In the genomic region with DNA sequence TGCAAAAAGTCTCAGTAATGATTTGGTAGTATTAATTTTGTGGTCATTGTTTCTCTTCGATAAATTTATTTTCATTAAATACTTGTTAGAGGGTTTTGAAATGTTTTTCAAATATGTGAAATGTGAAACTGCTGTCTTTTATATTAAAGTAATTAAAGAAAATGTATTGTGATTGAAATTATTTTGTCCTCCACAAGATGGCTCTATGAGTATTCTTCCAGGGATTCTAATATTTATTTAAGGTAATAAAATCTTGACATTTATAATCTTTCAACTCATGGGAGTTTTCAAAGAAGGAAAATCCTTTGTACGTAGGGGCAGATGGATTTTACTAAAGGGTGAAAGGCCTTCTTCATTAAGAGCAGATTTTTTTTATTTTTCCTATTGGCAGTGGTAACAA, we compare ENCODE assay signal across 21 cellular contexts. TPM values are rescaled to one million over a fixed set of nuclear protein-coding genes. Genes with fewer than 3 reads are reported as not detected.
DNase-seq lines count a peak whose midpoint lies in the region; ATAC-seq, FAIRE-seq and TF ChIP-seq lines count a peak whose summit lies in the region.
"Had no signal": no experiment of that assay in that cellular context is flagged by ENCODE, and none has a peak within 500 bp of the region (broad histone marks: within the 10 kb centered on the region; RNA-seq: fewer than 3 reads in every experiment).

No MANE protein-coding gene starts in this region.

- H3K27me3 Mint-ChIP-seq in activated CD4-positive, alpha-beta T cell treated with anti-CD3 and anti-CD28 coated beads, Interleukin-2, amount 10 ng/mL, durations not matched to agents 7 days and 5 days = no peaks in the 10 kb centered on the region
- H3K27me3 Mint-ChIP-seq: activated CD4-positive, alpha-beta memory T cell treated with anti-CD3 and anti-CD28 coated beads, Interleukin-2, amount 10 ng/mL, durations not matched to agents 7 days and 5 days; central memory CD8-positive, alpha-beta T cell; IgD-negative memory B cell had no signal

- H3K9me3 Mint-ChIP-seq in activated CD4-positive, alpha-beta T cell treated with anti-CD3 and anti-CD28 coated beads, Interleukin-2, amount 10 ng/mL, durations not matched to agents 7 days and 5 days = no peaks in the 10 kb centered on the region
- H3K9me3 Mint-ChIP-seq: activated CD4-positive, alpha-beta memory T cell treated with anti-CD3 and anti-CD28 coated beads, Interleukin-2, amount 10 ng/mL, durations not matched to agents 7 days and 5 days; central memory CD8-positive, alpha-beta T cell; IgD-negative memory B cell had no signal

- ATAC-seq in left ventricle myocardium superior = no peak
- ATAC-seq: left colon, upper lobe of right lung had no signal

- WGBS in hepatocyte (ENCODE audit: low lambda C conversion rate, missing lambda C conversion rate) = 75% methylated on average over 2 of the region's 2 CpGs

- H2AFZ ChIP-seq in hepatocyte = no peak overlapping the region

- no peak for DNase-seq in cardiac muscle cell (ENCODE audit: low read depth in 1 of 2, low spot score in 1 of 2)
- no peak for DNase-seq in left ventricle myocardium superior
- DNase-seq in hepatocyte (ENCODE audit: low spot score) = no peak
- DNase-seq in uterus = no peak
- no peak for DNase-seq in HUDEP-2 (lab: John Stamatoyannopoulos, UW; ENCODE audit: unreplicated experiment in 76 of 76)
- DNase-seq in activated naive CD4-positive, alpha-beta T cell treated with anti-CD3 and anti-CD28 coated beads, Interleukin-2, amount 50 U/mL, for 16 hours = no peak
- no peak for DNase-seq in activated CD4-positive, alpha-beta T cell treated with anti-CD3 and anti-CD28 coated beads, Interleukin-2, amount 10 ng/mL, durations not matched to agents 7 days and 5 days
- DNase-seq: activated CD4-positive, alpha-beta memory T cell treated with anti-CD3 and anti-CD28 coated beads, Interleukin-2, amount 10 ng/mL, durations not matched to agents 7 days and 5 days; activated T-cell treated with anti-CD3 and anti-CD28 coated beads for 4 hours; amniotic stem cell; left colon; NCI-H1436 treated with DMSO at 0.1 percent for 48 hours; NCI-H526 treated with DMSO at 0.1 percent for 48 hours; stimulated activated CD4-positive, alpha-beta T cell treated with anti-CD3 and anti-CD28 coated beads, Interleukin-12 subunit alpha, Interleukin-12 subunit beta, amount 100 ng/mL, for 4 hours; upper lobe of right lung had no signal

- no peak overlapping the region for H3K4me2 ChIP-seq in hepatocyte

- no peaks in the 10 kb centered on the region for H3K79me2 ChIP-seq in hepatocyte

- H4K20me1 ChIP-seq in hepatocyte (ENCODE audit: insufficient read depth, poor library complexity, severe bottlenecking) = no peaks in the 10 kb centered on the region

- TF ChIP-seq CTCF in cardiac muscle cell (IDR thresholded peaks at IDR 0.05; ENCODE audit: low read depth, low read length) (peak; percentile 13), hepatocyte (IDR thresholded peaks at IDR 0.05; ENCODE audit: poor library complexity) (peak; percentile 54), uterus (IDR thresholded peaks at IDR 0.05) (peak in 3 of 4 experiments; percentile 14 to 41 (median 40))

- H3K9me3 ChIP-seq in cardiac muscle cell (ENCODE audit: low read depth) (no peaks in the 10 kb centered on the region), hepatocyte (ENCODE audit: low read depth) (no peaks in the 10 kb centered on the region), uterus (no peaks in the 10 kb centered on the region)
- H3K9me3 ChIP-seq: neutrophil, right atrium auricular region, upper lobe of right lung had no signal

- no peak overlapping the region for H3K4me3 Mint-ChIP-seq in activated CD4-positive, alpha-beta T cell treated with anti-CD3 and anti-CD28 coated beads, Interleukin-2, amount 10 ng/mL, durations not matched to agents 7 days and 5 days
- H3K4me3 Mint-ChIP-seq: activated CD4-positive, alpha-beta memory T cell treated with anti-CD3 and anti-CD28 coated beads, Interleukin-2, amount 10 ng/mL, durations not matched to agents 7 days and 5 days; central memory CD8-positive, alpha-beta T cell; IgD-negative memory B cell had no signal

- H3K36me3 Mint-ChIP-seq in activated CD4-positive, alpha-beta T cell treated with anti-CD3 and anti-CD28 coated beads, Interleukin-2, amount 10 ng/mL, durations not matched to agents 7 days and 5 days (ENCODE audit: low read depth) = peaks cover 7% of the 10 kb centered on the region

- CTCF ChIA-PET in activated CD4-positive, alpha-beta T cell treated with anti-CD3 and anti-CD28 coated beads, Interleukin-2, amount 10 ng/mL, durations not matched to agents 7 days and 5 days (lab: Charles Lee) = no interaction called here

- H3K4me3 ChIP-seq in cardiac muscle cell (no peak overlapping the region), hepatocyte (no peak overlapping the region), uterus (no peak overlapping the region)
- H3K4me3 ChIP-seq: right atrium auricular region, upper lobe of right lung had no signal

- H3K4me1 ChIP-seq in cardiac muscle cell (ENCODE audit: low read depth) (peaks cover 10% of the 10 kb centered on the region), hepatocyte (ENCODE audit: insufficient read depth) (no peaks in the 10 kb centered on the region), uterus (peaks cover 0 to 13% of the 10 kb centered on the region in 2 donors)
- H3K4me1 ChIP-seq: upper lobe of right lung had no signal

- H3K27ac ChIP-seq in cardiac muscle cell (no peak overlapping the region), hepatocyte (no peak overlapping the region), uterus (peak overlapping the region in 1 of 2 donors; percentile 41)
- H3K27ac ChIP-seq: HL-60, neutrophil, right atrium auricular region, upper lobe of right lung had no signal

- H3K4me1 Mint-ChIP-seq in activated CD4-positive, alpha-beta T cell treated with anti-CD3 and anti-CD28 coated beads, Interleukin-2, amount 10 ng/mL, durations not matched to agents 7 days and 5 days = peaks cover 3% of the 10 kb centered on the region
- H3K4me1 Mint-ChIP-seq: central memory CD8-positive, alpha-beta T cell had no signal

- no peaks in the 10 kb centered on the region for H3K9me2 ChIP-seq in hepatocyte (replicated peaks; ENCODE audit: insufficient read depth)

- no peak overlapping the region for H3K27ac Mint-ChIP-seq in activated CD4-positive, alpha-beta T cell treated with anti-CD3 and anti-CD28 coated beads, Interleukin-2, amount 10 ng/mL, durations not matched to agents 7 days and 5 days
- H3K27ac Mint-ChIP-seq: activated CD4-positive, alpha-beta memory T cell treated with anti-CD3 and anti-CD28 coated beads, Interleukin-2, amount 10 ng/mL, durations not matched to agents 7 days and 5 days; IgD-negative memory B cell had no signal

- no peak for TF ChIP-seq POLR2A in uterus (IDR thresholded peaks at IDR 0.05)

- POLR2A ChIA-PET in activated CD4-positive, alpha-beta T cell treated with anti-CD3 and anti-CD28 coated beads, Interleukin-2, amount 10 ng/mL, durations not matched to agents 7 days and 5 days (lab: Charles Lee) = no interaction called here

- intact Hi-C loops in left ventricle myocardium superior (cut with micrococcal nuclease) = loop anchor here (10.0 kb wide), 1 partner anchor 209 kb away; no protein-coding TSS in a partner anchor
- intact Hi-C loops in uterus (cut with DNase I; ENCODE audit: low total_unique reads) = no loop called here

- peak; percentile 23 for FAIRE-seq in TTC549 (lab: Jason Lieb, UNC)

- H3K36me3 ChIP-seq in cardiac muscle cell = peaks cover 22% of the 10 kb centered on the region
- no peaks in the 10 kb centered on the region for H3K36me3 ChIP-seq in hepatocyte (replicated peaks; ENCODE audit: insufficient read depth, low read depth)
- H3K36me3 ChIP-seq in uterus = no peaks in the 10 kb centered on the region

- H3K27me3 ChIP-seq in cardiac muscle cell (no peaks in the 10 kb centered on the region), hepatocyte (no peaks in the 10 kb centered on the region), uterus (no peaks in the 10 kb centered on the region)
- H3K27me3 ChIP-seq: neutrophil, right atrium auricular region, upper lobe of right lung had no signal

RNA-seq across cellular contexts. Expression of a gene that starts 19.3 kb away (rescaled TPM):
- 180 and 214 TPM in 2 replicates for total RNA-seq in cardiac muscle cell
- polyA plus RNA-seq in cardiac muscle cell = 303 and 385 TPM in 2 replicates
- 142 TPM for total RNA-seq in left ventricle myocardium superior
- total RNA-seq in hepatocyte = 59.8 and 66.1 TPM in 2 replicates
- 45.9 and 67.3 TPM in 2 replicates for polyA plus RNA-seq in hepatocyte
- 100 to 1,000 TPM in 1 of 4 donors, 10 to 100 TPM in 3; 30.7 to 141 (median 71.5) TPM for total RNA-seq in uterus
- 10 to 100 TPM; 15.0 to 16.8 TPM for total RNA-seq in activated CD4-positive, alpha-beta T cell treated with anti-CD3 and anti-CD28 coated beads, Interleukin-2, amount 10 ng/mL, durations not matched to agents 7 days and 5 days
